In the genomic region with DNA sequence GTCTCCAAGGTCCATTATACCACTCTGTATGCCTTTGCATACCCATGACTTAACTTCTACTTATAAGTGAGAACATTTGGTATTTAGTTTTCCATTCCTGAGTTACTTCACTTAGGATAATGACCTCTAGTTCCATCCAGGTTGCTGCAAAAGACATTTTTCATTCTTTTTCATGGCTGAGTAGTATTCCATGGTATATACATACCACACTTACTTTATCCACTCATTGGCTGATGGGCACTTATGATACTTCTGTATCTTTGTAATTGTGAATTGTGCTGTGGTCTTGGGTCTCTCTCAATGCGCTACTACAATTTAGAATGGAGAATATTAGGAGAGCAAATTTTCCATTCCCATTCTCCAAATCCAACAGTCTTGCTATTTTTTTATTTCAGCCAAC, we compare ENCODE assay signal across 28 cellular contexts.
"Had no signal": no experiment of that assay in that cellular context is flagged by ENCODE, and none has a peak within 500 bp of the region (broad histone marks: within the 10 kb centered on the region; RNA-seq: fewer than 3 reads in every experiment).

No MANE protein-coding gene starts in this region.

- H3K27ac ChIP-seq: coronary artery, dorsolateral prefrontal cortex, epithelial cell of prostate, esophagus squamous epithelium, gastrocnemius medialis, heart right ventricle, left lung, lower lobe of right lung had no signal

- H3K4me3 Mint-ChIP-seq: mesothelial cell of epicardium, naive B cell had no signal

- H3K36me3 ChIP-seq: esophagus squamous epithelium, gastrocnemius medialis, heart right ventricle, left lung, lower lobe of right lung had no signal

- H3K4me1 ChIP-seq: esophagus squamous epithelium, gastrocnemius medialis, heart right ventricle, left lung, lower lobe of right lung had no signal

- H3K27me3 ChIP-seq: dorsolateral prefrontal cortex, esophagus squamous epithelium, gastrocnemius medialis, heart right ventricle, left lung had no signal

- H3K9me3 ChIP-seq: gastrocnemius medialis had no signal

- H3K4me1 Mint-ChIP-seq: mesothelial cell of epicardium had no signal

- ATAC-seq: esophagus mucosa, gastrocnemius medialis, heart right ventricle, left cardiac atrium, left lung, left ventricle myocardium superior, lower lobe of right lung, mucosa of descending colon had no signal

- H3K27me3 Mint-ChIP-seq: naive B cell had no signal

- DNase-seq: dermis blood vessel endothelial cell; dorsolateral prefrontal cortex; effector CD4-positive, alpha-beta T cell; effector memory CD4-positive, alpha-beta T cell; erythroblast; esophagus squamous epithelium; foreskin fibroblast; foreskin melanocyte; gastrocnemius medialis; glutamatergic neuron; head of caudate nucleus; heart right ventricle; hippocampal formation; left cardiac atrium; left lung; left ventricle myocardium superior; lower lobe of right lung; mesenchymal stem cell; mucosa of descending colon; naive B cell had no signal

- FAIRE-seq: colon, endometrium, islet of Langerhans, keratinocyte had no signal

- H3K27ac Mint-ChIP-seq: mesothelial cell of epicardium, naive B cell had no signal

- H3K4me3 ChIP-seq: coronary artery, dorsolateral prefrontal cortex, esophagus squamous epithelium, gastrocnemius medialis, heart right ventricle, left lung, lower lobe of right lung, mucosa of descending colon had no signal
